In the genomic region with DNA sequence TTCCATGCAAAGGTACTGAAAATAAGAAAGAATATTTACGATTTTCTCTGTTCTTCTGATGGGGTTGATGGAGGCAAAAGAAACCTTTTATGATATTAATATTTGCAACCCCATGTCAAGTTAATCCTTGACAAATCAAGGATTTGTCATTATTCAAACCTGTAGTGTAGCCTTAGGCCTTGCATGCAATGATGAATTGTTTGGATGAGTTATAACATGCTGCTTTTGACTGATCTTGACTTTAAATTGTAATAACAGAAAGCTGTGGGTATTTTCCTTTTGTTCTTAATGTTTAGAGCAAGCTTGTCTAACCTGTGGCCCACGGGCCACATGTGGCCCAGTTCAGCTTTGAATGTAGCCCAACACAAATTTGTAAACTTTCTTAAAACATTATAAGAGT, we compare ENCODE assay signal across 15 cellular contexts. TPM values are rescaled to one million over a fixed set of nuclear protein-coding genes. Genes with fewer than 3 reads are reported as not detected.
DNase-seq lines count a peak whose midpoint lies in the region; FAIRE-seq and TF ChIP-seq lines count a peak whose summit lies in the region.
"Had no signal": no experiment of that assay in that cellular context is flagged by ENCODE, and none has a peak within 500 bp of the region (broad histone marks: within the 10 kb centered on the region; RNA-seq: fewer than 3 reads in every experiment).

No MANE protein-coding gene starts in this region.

- H3K4me1 ChIP-seq in breast epithelium = no peaks in the 10 kb centered on the region

- intact Hi-C loops in MCF 10A (cut with micrococcal nuclease) (no loop called here), breast epithelium (cut with DNase I; ENCODE audit: low total_unique reads) (no loop called here)

- TF ChIP-seq POLR2A in breast epithelium (IDR thresholded peaks at IDR 0.05) = no peak

- H3K27me3 ChIP-seq in breast epithelium (no peaks in the 10 kb centered on the region), bronchial epithelial cell (ENCODE audit: control insufficient read depth, insufficient read depth, low read length) (no peaks in the 10 kb centered on the region), H7 (ENCODE audit: control insufficient read depth, insufficient read depth, low read length) (no peaks in the 10 kb centered on the region)

- H3K27ac Mint-ChIP-seq in MCF 10A (ENCODE audit: low read depth, unreplicated experiment) = no peak overlapping the region
- H3K27ac Mint-ChIP-seq: B cell; CD4-positive, alpha-beta T cell; GM23338; H9 had no signal

- H3K27ac ChIP-seq in breast epithelium = no peak overlapping the region

- peaks cover 4% of the 10 kb centered on the region for H3K4me1 Mint-ChIP-seq in MCF 10A (ENCODE audit: insufficient read depth, unreplicated experiment)
- H3K4me1 Mint-ChIP-seq: B cell, GM23338, H9 had no signal

- H3K36me3 ChIP-seq in breast epithelium (no peaks in the 10 kb centered on the region), bronchial epithelial cell (ENCODE audit: control insufficient read depth, insufficient read depth, low read length) (no peaks in the 10 kb centered on the region), H7 (replicated peaks; ENCODE audit: control insufficient read depth, insufficient read depth, low read length) (peaks cover 4% of the 10 kb centered on the region)

- no peak for TF ChIP-seq CTCF in MCF 10A (IDR thresholded peaks at IDR 0.05; ENCODE audit: unreplicated experiment)
- no peak for TF ChIP-seq CTCF in breast epithelium (IDR thresholded peaks at IDR 0.05)
- no peak for TF ChIP-seq CTCF in bronchial epithelial cell (IDR thresholded peaks at IDR 0.05; ENCODE audit: insufficient read depth, low read length, severe bottlenecking)

- no peak overlapping the region for H3K4me3 Mint-ChIP-seq in MCF 10A (ENCODE audit: unreplicated experiment)
- H3K4me3 Mint-ChIP-seq: B cell; CD4-positive, alpha-beta T cell; GM23338; H9 had no signal

- CTCF ChIA-PET in MCF 10A (lab: Yijun Ruan, JAX) = no interaction called here

- peak; percentile 13 for FAIRE-seq in bronchial epithelial cell (lab: Jason Lieb, UNC)
- FAIRE-seq in islet of Langerhans (lab: Jason Lieb, UNC) = peak; percentile 61
- FAIRE-seq: A204.1, GM12891 had no signal

- POLR2A ChIA-PET in MCF 10A (lab: Yijun Ruan, JAX) = interaction anchor here (1.5 kb wide), 1 partner anchor 11 kb away, joined by 5 read pairs; no protein-coding TSS in a partner anchor

- H3K9me3 ChIP-seq in breast epithelium = no peaks in the 10 kb centered on the region

- no peaks in the 10 kb centered on the region for H3K27me3 Mint-ChIP-seq in MCF 10A (ENCODE audit: insufficient read depth, unreplicated experiment)
- H3K27me3 Mint-ChIP-seq: B cell; CD4-positive, alpha-beta T cell had no signal

- no peaks in the 10 kb centered on the region for H3K9me3 Mint-ChIP-seq in MCF 10A (ENCODE audit: unreplicated experiment)
- H3K9me3 Mint-ChIP-seq: CD4-positive, alpha-beta T cell; GM23338 had no signal

- no TSS peak for BruUV-seq in MCF 10A (replicated peaks; lab: Mats Ljungman, UMichigan)

- H3K36me3 Mint-ChIP-seq in MCF 10A (ENCODE audit: insufficient read depth, unreplicated experiment) = peaks cover 56% of the 10 kb centered on the region

- H3K4me3 ChIP-seq in breast epithelium (no peak overlapping the region), bronchial epithelial cell (ENCODE audit: low read depth, low read length) (no peak overlapping the region), H7 (ENCODE audit: insufficient read depth, low read depth, low read length) (no peak overlapping the region)
- H3K4me3 ChIP-seq: GM23338 had no signal

- peak; percentile 10 for DNase-seq in MCF 10A (ENCODE audit: unreplicated experiment)
- DNase-seq in breast epithelium (ENCODE audit: low spot score in 2 of 2) = no peak
- DNase-seq in bronchial epithelial cell (ENCODE audit: low read depth) = peak; percentile 92
- DNase-seq in H7 = no peak
- DNase-seq in NK-92 (lab: John Stamatoyannopoulos, UW; ENCODE audit: unreplicated experiment) = no peak
- DNase-seq in NCI-H187 (lab: John Stamatoyannopoulos, UW) = no peak
- DNase-seq: C1 segment of cervical spinal cord; CD4-positive, alpha-beta T cell; DMS79 treated with DMSO at 0.1 percent for 48 hours; H9 had no signal

RNA-seq across cellular contexts. Expression of gene BAG2, which starts 13.0 kb away (rescaled TPM):
- total RNA-seq in MCF 10A (2022) (3.6 and 4.2 TPM in 2 replicates), breast epithelium (1 to 10 TPM; 2.2 to 4.9 (median 4.2) TPM), bronchial epithelial cell (1.7 and 2.1 TPM in 2 replicates)
- 11.9 and 12.3 TPM in 2 replicates for total RNA-seq in H7 (2014; rRNA removed; shearing (Covaris generic))

Comparison
In these comparisons a context has a peak if more than half of its experiments do, and no peak if none do; other contexts are left out.
1. DNase-seq: peak in MCF 10A (single experiment) and bronchial epithelial cell (single experiment); none in breast epithelium (0 of 2), H7 (single experiment), NK-92 (single experiment) and NCI-H187 (0 of 2).